In genomic region chr4:3220586-3221494, GRCh38 we compare ENCODE assay signal across 23 cellular contexts. TPM values are rescaled to one million over a fixed set of nuclear protein-coding genes. Genes with fewer than 3 reads are reported as not detected.
DNase-seq lines count a peak whose midpoint lies in the region; ATAC-seq and TF ChIP-seq lines count a peak whose summit lies in the region.
"Had no signal": no experiment of that assay in that cellular context is flagged by ENCODE, and none has a peak within 500 bp of the region (broad histone marks: within the 10 kb centered on the region; RNA-seq: fewer than 3 reads in every experiment).

No MANE protein-coding gene starts in this region.

- peaks cover 99% of the 10 kb centered on the region for H3K36me3 ChIP-seq in lower lobe of right lung

- peak; percentile 30 for ATAC-seq in activated naive CD8-positive, alpha-beta T cell treated with anti-CD3 and anti-CD28 coated beads, Interleukin-2, amount 10 ng/mL, durations not matched to agents 7 days and 5 days (ENCODE audit: low read depth)
- ATAC-seq in activated T-helper 17 cell treated with anti-CD3 and anti-CD28 coated beads, Interleukin-2, amount 50 U/mL, for 72 hours (replicated peaks): no peak
- ATAC-seq in lower lobe of right lung (no peak), GM19397 (IDR thresholded peaks at IDR 0.05; ENCODE audit: unreplicated experiment) (no peak)
- ATAC-seq: activated naive CD8-positive, alpha-beta T cell treated with anti-CD3 and anti-CD28 coated beads, Interleukin-2, amount 50 U/mL, for 24 hours; body of pancreas had no signal

- peaks cover 9% of the 10 kb centered on the region for H3K4me1 Mint-ChIP-seq in activated naive CD8-positive, alpha-beta T cell treated with anti-CD3 and anti-CD28 coated beads, Interleukin-2, amount 10 ng/mL, durations not matched to agents 7 days and 5 days
- H3K4me1 Mint-ChIP-seq in activated naive CD8-positive, alpha-beta T cell treated with anti-CD3 and anti-CD28 coated beads for 36 hours: no peaks in the 10 kb centered on the region
- H3K4me1 Mint-ChIP-seq in activated T-helper 17 cell treated with anti-CD3 and anti-CD28 coated beads, Interleukin-2, amount 50 U/mL, for 72 hours: no peaks in the 10 kb centered on the region
- no peaks in the 10 kb centered on the region for H3K4me1 Mint-ChIP-seq in stimulated activated naive CD8-positive, alpha-beta T cell treated with anti-CD3 and anti-CD28 coated beads, Interleukin-15, Interleukin-2, amounts not matched to agents 100 ng/mL and 50 ng/mL, for 24 hours (ENCODE audit: low read depth)
- H3K4me1 Mint-ChIP-seq: activated naive CD8-positive, alpha-beta T cell treated with anti-CD3 and anti-CD28 coated beads, Interleukin-2, amount 50 U/mL, for 24 hours; H9 had no signal

- TF ChIP-seq CTCF in lower lobe of right lung (IDR thresholded peaks at IDR 0.05): no peak

- no peaks in the 10 kb centered on the region for H3K27me3 ChIP-seq in lower lobe of right lung (ENCODE audit: low read depth)
- H3K27me3 ChIP-seq: body of pancreas, testis, vagina had no signal

- DNase-seq in activated naive CD8-positive, alpha-beta T cell treated with anti-CD3 and anti-CD28 coated beads, Interleukin-2, amount 10 ng/mL, durations not matched to agents 7 days and 5 days: no peak
- no peak for DNase-seq in activated naive CD8-positive, alpha-beta T cell treated with anti-CD3 and anti-CD28 coated beads for 36 hours
- DNase-seq in lower lobe of right lung (peak; percentile 12), NOMO-1 treated with dmso at 0.1 percent for 144 hours (lab: John Stamatoyannopoulos, UW; ENCODE audit: unreplicated experiment) (no peak)
- DNase-seq: activated CD8-positive, alpha-beta memory T cell treated with anti-CD3 and anti-CD28 coated beads for 24 hours; activated naive CD8-positive, alpha-beta T cell treated with anti-CD3 and anti-CD28 coated beads, Interleukin-2, amount 50 U/mL, for 24 hours; CD4-positive, CD25-positive, alpha-beta regulatory T cell; DMS53; GF-D8; H9; midbrain; NCI-H1417; NCI-H69; testis had no signal

- no peak overlapping the region for H3K27ac Mint-ChIP-seq in activated naive CD8-positive, alpha-beta T cell treated with anti-CD3 and anti-CD28 coated beads, Interleukin-2, amount 10 ng/mL, durations not matched to agents 7 days and 5 days
- H3K27ac Mint-ChIP-seq in activated naive CD8-positive, alpha-beta T cell treated with anti-CD3 and anti-CD28 coated beads for 36 hours: no peak overlapping the region
- peak overlapping the region; percentile 69 for H3K27ac Mint-ChIP-seq in activated T-helper 17 cell treated with anti-CD3 and anti-CD28 coated beads, Interleukin-2, amount 50 U/mL, for 72 hours
- peak overlapping the region; percentile 13 for H3K27ac Mint-ChIP-seq in stimulated activated naive CD8-positive, alpha-beta T cell treated with anti-CD3 and anti-CD28 coated beads, Interleukin-15, Interleukin-2, amounts not matched to agents 100 ng/mL and 50 ng/mL, for 24 hours
- H3K27ac Mint-ChIP-seq: activated naive CD8-positive, alpha-beta T cell treated with anti-CD3 and anti-CD28 coated beads, Interleukin-2, amount 50 U/mL, for 24 hours; activated T-helper 2 cell treated with anti-CD3 and anti-CD28 coated beads, Interferon-gamma antibody, Interleukin-2, Interleukin-4, amounts not matched to agents 10 μg/mL and 5 μg/mL and 100 μg/mL, durations not matched to agents 14 hours and 24 hours and 36 hours; dendritic cell treated with granulocyte-macrophage colony-stimulating factor and Interleukin-4, amounts not matched to agents 40 ng/mL and 50 ng/mL, for 4 days; nephron had no signal

- no peak overlapping the region for H3K4me3 Mint-ChIP-seq in activated naive CD8-positive, alpha-beta T cell treated with anti-CD3 and anti-CD28 coated beads, Interleukin-2, amount 10 ng/mL, durations not matched to agents 7 days and 5 days
- no peak overlapping the region for H3K4me3 Mint-ChIP-seq in activated naive CD8-positive, alpha-beta T cell treated with anti-CD3 and anti-CD28 coated beads for 36 hours
- no peak overlapping the region for H3K4me3 Mint-ChIP-seq in activated T-helper 17 cell treated with anti-CD3 and anti-CD28 coated beads, Interleukin-2, amount 50 U/mL, for 72 hours
- H3K4me3 Mint-ChIP-seq in stimulated activated naive CD8-positive, alpha-beta T cell treated with anti-CD3 and anti-CD28 coated beads, Interleukin-15, Interleukin-2, amounts not matched to agents 100 ng/mL and 50 ng/mL, for 24 hours: no peak overlapping the region
- H3K4me3 Mint-ChIP-seq: activated naive CD8-positive, alpha-beta T cell treated with anti-CD3 and anti-CD28 coated beads, Interleukin-2, amount 50 U/mL, for 24 hours; CD4-positive, CD25-positive, alpha-beta regulatory T cell; dendritic cell treated with granulocyte-macrophage colony-stimulating factor and Interleukin-4, amounts not matched to agents 40 ng/mL and 50 ng/mL, for 4 days; H9; nephron had no signal

- peaks cover 14% of the 10 kb centered on the region for H3K36me3 Mint-ChIP-seq in activated naive CD8-positive, alpha-beta T cell treated with anti-CD3 and anti-CD28 coated beads, Interleukin-2, amount 10 ng/mL, durations not matched to agents 7 days and 5 days
- peaks cover 18% of the 10 kb centered on the region for H3K36me3 Mint-ChIP-seq in activated naive CD8-positive, alpha-beta T cell treated with anti-CD3 and anti-CD28 coated beads for 36 hours
- peaks cover 98% of the 10 kb centered on the region for H3K36me3 Mint-ChIP-seq in activated T-helper 17 cell treated with anti-CD3 and anti-CD28 coated beads, Interleukin-2, amount 50 U/mL, for 72 hours (ENCODE audit: low read depth)
- peaks cover 65% of the 10 kb centered on the region for H3K36me3 Mint-ChIP-seq in stimulated activated naive CD8-positive, alpha-beta T cell treated with anti-CD3 and anti-CD28 coated beads, Interleukin-15, Interleukin-2, amounts not matched to agents 100 ng/mL and 50 ng/mL, for 24 hours (ENCODE audit: low read depth)

- no peaks in the 10 kb centered on the region for H3K9me3 ChIP-seq in lower lobe of right lung
- H3K9me3 ChIP-seq: body of pancreas, prostate gland, testis, vagina had no signal

- H3K4me3 ChIP-seq in lower lobe of right lung: no peak overlapping the region
- H3K4me3 ChIP-seq: body of pancreas, prostate gland, testis, vagina had no signal

- POLR2A ChIA-PET in activated naive CD8-positive, alpha-beta T cell treated with anti-CD3 and anti-CD28 coated beads, Interleukin-2, amount 10 ng/mL, durations not matched to agents 7 days and 5 days (lab: Charles Lee): interaction anchor here (0.6 kb wide), 1 partner anchor 1531 kb away, joined by 3 read pairs; no protein-coding TSS in a partner anchor

- no peaks in the 10 kb centered on the region for H3K27me3 Mint-ChIP-seq in activated naive CD8-positive, alpha-beta T cell treated with anti-CD3 and anti-CD28 coated beads, Interleukin-2, amount 10 ng/mL, durations not matched to agents 7 days and 5 days
- no peaks in the 10 kb centered on the region for H3K27me3 Mint-ChIP-seq in activated naive CD8-positive, alpha-beta T cell treated with anti-CD3 and anti-CD28 coated beads for 36 hours
- H3K27me3 Mint-ChIP-seq in activated T-helper 17 cell treated with anti-CD3 and anti-CD28 coated beads, Interleukin-2, amount 50 U/mL, for 72 hours: no peaks in the 10 kb centered on the region
- H3K27me3 Mint-ChIP-seq in stimulated activated naive CD8-positive, alpha-beta T cell treated with anti-CD3 and anti-CD28 coated beads, Interleukin-15, Interleukin-2, amounts not matched to agents 100 ng/mL and 50 ng/mL, for 24 hours: no peaks in the 10 kb centered on the region
- H3K27me3 Mint-ChIP-seq: activated naive CD8-positive, alpha-beta T cell treated with anti-CD3 and anti-CD28 coated beads, Interleukin-2, amount 50 U/mL, for 24 hours; CD4-positive, CD25-positive, alpha-beta regulatory T cell; dendritic cell treated with granulocyte-macrophage colony-stimulating factor and Interleukin-4, amounts not matched to agents 40 ng/mL and 50 ng/mL, for 4 days had no signal

- intact Hi-C loops in lower lobe of right lung (cut with DNase I): no loop called here

- H3K27ac ChIP-seq in lower lobe of right lung: no peak overlapping the region
- H3K27ac ChIP-seq: body of pancreas, prostate gland, testis, vagina had no signal

- no peaks in the 10 kb centered on the region for H3K9me3 Mint-ChIP-seq in activated naive CD8-positive, alpha-beta T cell treated with anti-CD3 and anti-CD28 coated beads, Interleukin-2, amount 10 ng/mL, durations not matched to agents 7 days and 5 days
- no peaks in the 10 kb centered on the region for H3K9me3 Mint-ChIP-seq in activated naive CD8-positive, alpha-beta T cell treated with anti-CD3 and anti-CD28 coated beads for 36 hours
- no peaks in the 10 kb centered on the region for H3K9me3 Mint-ChIP-seq in activated T-helper 17 cell treated with anti-CD3 and anti-CD28 coated beads, Interleukin-2, amount 50 U/mL, for 72 hours
- H3K9me3 Mint-ChIP-seq in stimulated activated naive CD8-positive, alpha-beta T cell treated with anti-CD3 and anti-CD28 coated beads, Interleukin-15, Interleukin-2, amounts not matched to agents 100 ng/mL and 50 ng/mL, for 24 hours: no peaks in the 10 kb centered on the region
- H3K9me3 Mint-ChIP-seq: activated naive CD8-positive, alpha-beta T cell treated with anti-CD3 and anti-CD28 coated beads, Interleukin-2, amount 50 U/mL, for 24 hours; activated T-helper 2 cell treated with anti-CD3 and anti-CD28 coated beads, Interferon-gamma antibody, Interleukin-2, Interleukin-4, amounts not matched to agents 10 μg/mL and 5 μg/mL and 100 μg/mL, durations not matched to agents 14 hours and 24 hours and 36 hours; CD4-positive, CD25-positive, alpha-beta regulatory T cell; dendritic cell treated with granulocyte-macrophage colony-stimulating factor and Interleukin-4, amounts not matched to agents 40 ng/mL and 50 ng/mL, for 4 days; H9; nephron had no signal

- peaks cover 8% of the 10 kb centered on the region for H3K4me1 ChIP-seq in lower lobe of right lung
- H3K4me1 ChIP-seq: prostate gland, testis, vagina had no signal

RNA-seq across cellular contexts. Expression of gene MSANTD1, which starts 28.1 kb away (rescaled TPM):
- total RNA-seq in activated naive CD8-positive, alpha-beta T cell treated with anti-CD3 and anti-CD28 coated beads, Interleukin-2, amount 10 ng/mL, durations not matched to agents 7 days and 5 days: 1 to 10 TPM; 1.3 to 1.4 TPM
- total RNA-seq in activated naive CD8-positive, alpha-beta T cell treated with anti-CD3 and anti-CD28 coated beads for 36 hours: under 1 TPM; 0.24 to 0.37 TPM
- 1 to 10 TPM; 1.1 to 1.2 TPM for total RNA-seq in activated T-helper 17 cell treated with anti-CD3 and anti-CD28 coated beads, Interleukin-2, amount 50 U/mL, for 72 hours
- 1.9 TPM for total RNA-seq in lower lobe of right lung

Comparison
In these comparisons a context has a peak if more than half of its experiments do, and no peak if none do; other contexts are left out.
1. H3K27ac Mint-ChIP-seq: peak in activated T-helper 17 cell treated with anti-CD3 and anti-CD28 coated beads, Interleukin-2, amount 50 U/mL, for 72 hours (single experiment) and stimulated activated naive CD8-positive, alpha-beta T cell treated with anti-CD3 and anti-CD28 coated beads, Interleukin-15, Interleukin-2, amounts not matched to agents 100 ng/mL and 50 ng/mL, for 24 hours (single experiment); none in activated naive CD8-positive, alpha-beta T cell treated with anti-CD3 and anti-CD28 coated beads, Interleukin-2, amount 10 ng/mL, durations not matched to agents 7 days and 5 days (single experiment) and activated naive CD8-positive, alpha-beta T cell treated with anti-CD3 and anti-CD28 coated beads for 36 hours (single experiment).